ENCODE assay signal across 8 cellular contexts in genomic region chr16:2881783-2882459, GRCh38. TPM values are rescaled to one million over a fixed set of nuclear protein-coding genes. Genes with fewer than 3 reads are reported as not detected.
A peak's percentile ranks its signal among the peaks of the same experiment; 100 is the strongest.
DNase-seq lines count a peak whose midpoint lies in the region; ATAC-seq, FAIRE-seq and TF ChIP-seq lines count a peak whose summit lies in the region.
"Not testable (repeated sequence)": the region's sequence is repeated elsewhere in the genome, so short reads cannot be mapped to it uniquely, and the experiment has no call there.

No MANE protein-coding gene starts in this region.

- H3K36me3 ChIP-seq in keratinocyte (ENCODE audit: control insufficient read depth in 2 of 2, extremely low read depth in 1 of 2, insufficient read depth in 2 of 2, low read length in 2 of 2); prostate gland; uterus: not testable (repeated sequence)

- intact Hi-C loops in prostate gland (cut with DNase I): loop anchor here (2.0 kb wide), 1 partner anchor 23 kb away; no protein-coding TSS in a partner anchor
- intact Hi-C loops in uterus (cut with DNase I; ENCODE audit: low total_unique reads): not testable (repeated sequence)

- peak; percentile 53 for DNase-seq in NCI-H82 (lab: John Stamatoyannopoulos, UW)
- peak; percentile 42 to 53 for DNase-seq in activated CD4-positive, alpha-beta T cell treated with anti-CD3 and anti-CD28 coated beads, Interleukin-2, amount 50 U/mL, for 48 hours
- peak; percentile 31 for DNase-seq in dermis blood vessel endothelial cell
- DNase-seq in keratinocyte (ENCODE audit: low read depth, low spot score): not testable (repeated sequence)
- DNase-seq in prostate gland (ENCODE audit: low spot score): peak; percentile 32
- DNase-seq in uterus: peak in 1 of 2 donors; percentile 53

- not testable (repeated sequence) for H4K20me1 ChIP-seq in keratinocyte (ENCODE audit: control insufficient read depth, extremely low read depth, insufficient read depth, low read length)

- 6% methylated on average over 41 of the region's 41 CpGs for WGBS in prostate gland

- H2AFZ ChIP-seq in keratinocyte (ENCODE audit: control insufficient read depth, low read length): peak overlapping the region; percentile 90

- H3K4me3 ChIP-seq in keratinocyte (ENCODE audit: control insufficient read depth in 2 of 3, extremely low read depth in 1 of 3, insufficient read depth in 2 of 3, low read depth in 1 of 3, low read length in 3 of 3) (peak overlapping the region; percentile 68 to 98 (median 77)), prostate gland (peak overlapping the region; percentile 50 to 71), uterus (peak overlapping the region; percentile 69 to 76)

- H3K27ac ChIP-seq in keratinocyte (ENCODE audit: control insufficient read depth, insufficient read depth, low read length): not testable (repeated sequence)
- H3K27ac ChIP-seq in prostate gland (peak overlapping the region; percentile 91 to 96), uterus (peak overlapping the region; percentile 90 to 97)

- TF ChIP-seq CTCF in keratinocyte (optimal IDR thresholded peaks at IDR 0.05 in 1 of 3, IDR thresholded peaks at IDR 0.05 in 1 of 3, conservative IDR thresholded peaks at IDR 0.05 in 1 of 3; ENCODE audit: extremely low read depth in 1 of 3, insufficient read depth in 2 of 3, low read length in 3 of 3); prostate gland (IDR thresholded peaks at IDR 0.05); uterus (IDR thresholded peaks at IDR 0.05): not testable (repeated sequence)

- dilution Hi-C loops in keratinocyte (cut with MboI; ENCODE audit: extremely low pct_ligation_motif_present, low sequenced_read_pairs): not testable (repeated sequence)

- H3K4me1 ChIP-seq in keratinocyte (ENCODE audit: control insufficient read depth, extremely low read depth, insufficient read depth, low read length); prostate gland (replicated peaks); uterus: not testable (repeated sequence)

- TF ChIP-seq POLR2A in prostate gland (IDR thresholded peaks at IDR 0.05); uterus (IDR thresholded peaks at IDR 0.05): not testable (repeated sequence)

- H3K9ac ChIP-seq in keratinocyte (ENCODE audit: control insufficient read depth, extremely low read depth, insufficient read depth, low read length): peak overlapping the region; percentile 80

- H3K79me2 ChIP-seq in keratinocyte (ENCODE audit: control insufficient read depth, insufficient read depth, low read length): not testable (repeated sequence)

- ATAC-seq in GM18498 (IDR thresholded peaks at IDR 0.05; ENCODE audit: unreplicated experiment): peak; percentile 9
- ATAC-seq in HG03064 (IDR thresholded peaks at IDR 0.05; ENCODE audit: low read depth, unreplicated experiment): peak; percentile 13

- H3K27me3 ChIP-seq in keratinocyte (ENCODE audit: control insufficient read depth, extremely low read depth, insufficient read depth, low read length); prostate gland (replicated peaks; ENCODE audit: insufficient read depth); uterus: not testable (repeated sequence)

- H3K9me3 ChIP-seq in keratinocyte (ENCODE audit: control insufficient read depth, low read depth, low read length); prostate gland; uterus: not testable (repeated sequence)

- H3K4me2 ChIP-seq in keratinocyte (ENCODE audit: control insufficient read depth, extremely low read depth, insufficient read depth, low read depth, low read length): peak overlapping the region; percentile 84

- not testable (repeated sequence) for FAIRE-seq in keratinocyte (lab: Jason Lieb, UNC)

- H3K9me1 ChIP-seq in keratinocyte (ENCODE audit: control insufficient read depth, extremely low read depth, insufficient read depth, low read length): not testable (repeated sequence)

RNA-seq across cellular contexts. Expression of gene FLYWCH2, which starts 1.1 kb away (rescaled TPM):
- total RNA-seq in dermis blood vessel endothelial cell (36.0 and 72.2 TPM in 2 replicates), prostate gland (100 to 1,000 TPM in 1 of 2 donors, 10 to 100 TPM in 1; 78.8 to 150 TPM), uterus (100 to 1,000 TPM in 1 of 4 donors, 10 to 100 TPM in 3; 27.9 to 223 (median 40.9) TPM)
- 10.1 to 20.7 TPM (median 13.6 TPM) in 3 replicates for polyA plus RNA-seq in keratinocyte
- polyA plus RNA-seq in keratinocyte (2011; ENCODE audit: low read depth): 1.7 TPM
- 10.2 and 31.3 TPM in 2 replicates for polyA plus RNA-seq in keratinocyte (2011; cell fraction: cytosol; rRNA removed)
- polyA plus RNA-seq in keratinocyte (2011; cell fraction: nucleus; rRNA removed): 8.5 and 12.8 TPM in 2 replicates
- polyA plus RNA-seq in keratinocyte (2012; ENCODE audit: low replicate concordance): 11.4 and 22.6 TPM in 2 replicates
- polyA minus RNA-seq in keratinocyte: 2.9 to 3.4 TPM (median 3.1 TPM) in 3 replicates
- polyA minus RNA-seq in keratinocyte (2011; cell fraction: cytosol; rRNA and poly(A)+ RNA removed): 23.4 TPM
- 4.5 and 5.5 TPM in 2 replicates for polyA minus RNA-seq in keratinocyte (2011; cell fraction: nucleus; rRNA and poly(A)+ RNA removed)

RNA-seq across cellular contexts. Expression of gene PRSS22, which starts 24.0 kb away (rescaled TPM):
- total RNA-seq in dermis blood vessel endothelial cell (not detected in 2 replicates), prostate gland (10 to 100 TPM; 18.6 to 30.9 TPM), uterus (1 to 10 TPM in 1 of 4 donors, under 1 TPM in 1, not detected in 2; 0.46 to 2.4 TPM)
- polyA plus RNA-seq in keratinocyte: 2.2 to 3.7 TPM (median 3.5 TPM) in 3 replicates
- polyA plus RNA-seq in keratinocyte (2011; ENCODE audit: low read depth): 3.5 TPM
- polyA plus RNA-seq in keratinocyte (2011; cell fraction: cytosol; rRNA removed): 1.3 and 1.4 TPM in 2 replicates
- polyA plus RNA-seq in keratinocyte (2011; cell fraction: nucleus; rRNA removed): 9.6 and 13.1 TPM in 2 replicates
- polyA plus RNA-seq in keratinocyte (2012; ENCODE audit: low replicate concordance): 4.2 and 18.5 TPM in 2 replicates
- polyA minus RNA-seq in keratinocyte: 0.80 to 2.3 TPM (median 2.1 TPM) in 3 replicates
- polyA minus RNA-seq in keratinocyte (2011; cell fraction: cytosol; rRNA and poly(A)+ RNA removed): not detected
- polyA minus RNA-seq in keratinocyte (2011; cell fraction: nucleus; rRNA and poly(A)+ RNA removed): 5.1 and 5.9 TPM in 2 replicates

RNA-seq across cellular contexts. Expression of gene FLYWCH1, which starts 29.8 kb away (rescaled TPM):
- total RNA-seq in dermis blood vessel endothelial cell (39.5 and 41.0 TPM in 2 replicates), prostate gland (10 to 100 TPM; 53.0 to 55.6 TPM), uterus (10 to 100 TPM; 11.5 to 62.3 (median 27.2) TPM)
- 16.2 to 21.7 TPM (median 20.2 TPM) in 3 replicates for polyA plus RNA-seq in keratinocyte
- polyA plus RNA-seq in keratinocyte (2011; ENCODE audit: low read depth): 6.3 TPM
- polyA plus RNA-seq in keratinocyte (2011; cell fraction: cytosol; rRNA removed): 13.4 and 25.0 TPM in 2 replicates
- polyA plus RNA-seq in keratinocyte (2011; cell fraction: nucleus; rRNA removed): 50.5 and 68.5 TPM in 2 replicates
- polyA plus RNA-seq in keratinocyte (2012; ENCODE audit: low replicate concordance): 26.3 and 27.0 TPM in 2 replicates
- 12.1 to 32.5 TPM (median 17.2 TPM) in 3 replicates for polyA minus RNA-seq in keratinocyte
- polyA minus RNA-seq in keratinocyte (2011; cell fraction: cytosol; rRNA and poly(A)+ RNA removed): 50.5 TPM
- polyA minus RNA-seq in keratinocyte (2011; cell fraction: nucleus; rRNA and poly(A)+ RNA removed): 27.9 and 30.1 TPM in 2 replicates

RNA-seq across cellular contexts. Expression of gene ZG16B, which starts 51.8 kb away (rescaled TPM):
- total RNA-seq in dermis blood vessel endothelial cell (0.19 and 0.68 TPM in 2 replicates), prostate gland (100 to 1,000 TPM in 1 of 2 donors, 10 to 100 TPM in 1; 37.1 to 268 TPM), uterus (10 to 100 TPM in 1 of 4 donors, 1 to 10 TPM in 1, not detected in 2; 1.3 to 15.9 TPM)
- polyA plus RNA-seq in keratinocyte: 1.7 to 2.6 TPM (median 2.1 TPM) in 3 replicates
- not detected for polyA plus RNA-seq in keratinocyte (2011; ENCODE audit: low read depth)
- 1.9 and 2.8 TPM in 2 replicates for polyA plus RNA-seq in keratinocyte (2011; cell fraction: cytosol; rRNA removed)
- polyA plus RNA-seq in keratinocyte (2011; cell fraction: nucleus; rRNA removed): 1.2 and 1.5 TPM in 2 replicates
- 1.8 and 3.4 TPM in 2 replicates for polyA plus RNA-seq in keratinocyte (2012; ENCODE audit: low replicate concordance)
- 0.96 to 1.6 TPM in 2 of 3 replicates, not detected in the other for polyA minus RNA-seq in keratinocyte
- polyA minus RNA-seq in keratinocyte (2011; cell fraction: cytosol; rRNA and poly(A)+ RNA removed): 3.5 TPM
- polyA minus RNA-seq in keratinocyte (2011; cell fraction: nucleus; rRNA and poly(A)+ RNA removed): 0.74 and 1.5 TPM in 2 replicates

Comparison
In these comparisons a context has a peak if more than half of its experiments do, and no peak if none do; other contexts are left out.
1. RNA of gene PRSS22, which starts 24.0 kb away (total RNA-seq): 18.6 to 30.9 TPM in prostate gland; 0.46 to 2.4 TPM in uterus and not detected in dermis blood vessel endothelial cell; every median in the first group is over 4 times any median in the second.
2. Peak in every context shown above with its lines, with median percentiles within 50 percentile points of each other: H3K4me3 ChIP-seq.